Comparison of ENCODE assay signal across 16 cellular contexts in genomic region chr5:78896128-78896527, GRCh38.
DNase-seq lines count a peak whose midpoint lies in the region; ATAC-seq and TF ChIP-seq lines count a peak whose summit lies in the region.
"Had no signal": no experiment of that assay in that cellular context is flagged by ENCODE, and none has a peak within 500 bp of the region (broad histone marks: within the 10 kb centered on the region; RNA-seq: fewer than 3 reads in every experiment).

No MANE protein-coding gene starts in this region.

- H3K27ac ChIP-seq in brain microvascular endothelial cell = no peak overlapping the region
- H3K27ac ChIP-seq in uterus = no peak overlapping the region
- H3K27ac ChIP-seq: testis had no signal

- ATAC-seq in left ventricle myocardium superior (peak; percentile 44), GM18519 (IDR thresholded peaks at IDR 0.05; ENCODE audit: low FRiP score, unreplicated experiment) (no peak)
- ATAC-seq: activated CD4-positive, CD25-positive, alpha-beta regulatory T cell treated with anti-CD3 and anti-CD28 coated beads, Interleukin-2, amount 50 U/mL, for 24 hours; T-cell had no signal

- TF ChIP-seq POLR2A in uterus (IDR thresholded peaks at IDR 0.05) = no peak

- POLR2A ChIA-PET in GM10248 (lab: Yijun Ruan, JAX) = no interaction called here

- H3K4me3 ChIP-seq in brain microvascular endothelial cell (ENCODE audit: low read depth, low read length) (no peak overlapping the region), uterus (no peak overlapping the region)
- H3K4me3 ChIP-seq: testis had no signal

- peaks cover 0 to 8% of the 10 kb centered on the region in 2 donors for H3K9me3 ChIP-seq in uterus
- H3K9me3 ChIP-seq: testis had no signal

- intact Hi-C loops in left ventricle myocardium superior (cut with micrococcal nuclease) = loop anchor here (5.0 kb wide), 1 partner anchor 76 kb away; no protein-coding TSS in a partner anchor
- intact Hi-C loops in uterus (cut with DNase I; ENCODE audit: low total_unique reads) = no loop called here

- H3K36me3 ChIP-seq in brain microvascular endothelial cell (replicated peaks) (no peaks in the 10 kb centered on the region), uterus (no peaks in the 10 kb centered on the region)

- peak; percentile 49 for DNase-seq in AG08396 (ENCODE audit: low spot score)
- DNase-seq in HT1080 (ENCODE audit: low read depth) = peak; percentile 62
- DNase-seq in brain microvascular endothelial cell = peak; percentile 70
- DNase-seq in left ventricle myocardium superior = no peak
- DNase-seq in GM10248 (ENCODE audit: extremely low spot score) = no peak
- DNase-seq in NCI-H2227 treated with DMSO at 0.1 percent for 48 hours (lab: John Stamatoyannopoulos, UW) = no peak
- no peak for DNase-seq in uterus
- DNase-seq: activated CD8-positive, alpha-beta memory T cell treated with anti-CD3 and anti-CD28 coated beads, Interleukin-2, amount 50 U/mL, for 48 hours; cortex of kidney; NCI-H2171 treated with DMSO at 0.1 percent for 48 hours; posterior cingulate gyrus; stimulated activated CD4-positive, alpha-beta T cell treated with anti-CD3 and anti-CD28 coated beads, Interleukin-15, amount 100 ng/mL, for 24 hours; T-cell; testis had no signal

- CTCF ChIA-PET in GM10248 (lab: Yijun Ruan, JAX) = interaction anchor here (1.5 to 1.9 kb wide), 2 partner anchors 10 to 69 kb away, joined by 4 read pairs; no protein-coding TSS in a partner anchor

- H3K27me3 ChIP-seq in brain microvascular endothelial cell (replicated peaks) (no peaks in the 10 kb centered on the region), uterus (no peaks in the 10 kb centered on the region)
- H3K27me3 ChIP-seq: testis had no signal

- in situ Hi-C loops in brain microvascular endothelial cell (cut with HindIII; ENCODE audit: low pct_ligation_motif_present, low sequenced_read_pairs) = no loop called here

- TF ChIP-seq CTCF in brain microvascular endothelial cell (IDR thresholded peaks at IDR 0.05; ENCODE audit: low read depth, low read length, missing control alignments) (no peak), GM10248 (IDR thresholded peaks at IDR 0.05; ENCODE audit: control extremely low read depth, extremely low read depth, low read depth, missing control alignments) (no peak), uterus (IDR thresholded peaks at IDR 0.05) (no peak)

- H3K4me1 ChIP-seq in uterus = peaks cover 0 to 6% of the 10 kb centered on the region in 2 donors
- H3K4me1 ChIP-seq: testis had no signal

Comparison
In these comparisons a context has a peak if more than half of its experiments do, and no peak if none do; other contexts are left out.
1. DNase-seq: peak in AG08396 (single experiment), HT1080 (single experiment) and brain microvascular endothelial cell (single experiment); none in left ventricle myocardium superior (single experiment), GM10248 (single experiment), NCI-H2227 treated with DMSO at 0.1 percent for 48 hours (single experiment) and uterus (0 of 2).